ENCODE assay signal across 10 cellular contexts in the genomic region with DNA sequence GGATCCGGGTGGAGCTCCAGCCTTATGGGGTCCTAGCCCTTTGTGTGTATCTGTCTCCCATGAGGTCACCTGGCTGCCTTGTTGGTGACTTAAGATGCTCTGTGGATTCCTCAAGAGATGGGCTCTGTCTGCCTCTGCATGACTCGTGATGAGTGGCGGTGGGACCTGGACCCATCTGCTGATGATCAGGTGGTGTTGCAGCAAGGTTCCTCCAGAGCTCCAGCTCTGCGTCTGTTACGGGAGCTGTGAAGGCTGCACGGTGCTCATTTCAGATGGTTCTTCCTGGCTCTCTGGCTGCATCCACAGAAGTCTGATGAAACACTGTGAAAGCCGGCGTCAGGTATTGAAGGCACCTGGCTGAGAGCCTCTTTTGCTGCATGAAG. TPM values are rescaled to one million over a fixed set of nuclear protein-coding genes. Genes with fewer than 3 reads are reported as not detected.
DNase-seq lines count a peak whose midpoint lies in the region; ATAC-seq and TF ChIP-seq lines count a peak whose summit lies in the region.
"Had no signal": no experiment of that assay in that cellular context is flagged by ENCODE, and none has a peak within 500 bp of the region (broad histone marks: within the 10 kb centered on the region; RNA-seq: fewer than 3 reads in every experiment).

No MANE protein-coding gene starts in this region.

- H3K9me3 Mint-ChIP-seq in activated naive CD4-positive, alpha-beta T cell treated with anti-CD3 and anti-CD28 coated beads, Interleukin-2, amount 50 U/mL, for 24 hours, result no peaks in the 10 kb centered on the region

- peak overlapping the region; percentile 99 for H3K4me3 ChIP-seq in RWPE2 (ENCODE audit: severe bottlenecking)
- peak overlapping the region; percentile 71 for H3K4me3 ChIP-seq in upper lobe of right lung
- no peak overlapping the region for H3K4me3 ChIP-seq in coronary artery

- H3K36me3 ChIP-seq in RWPE2 (ENCODE audit: low read depth), result no peaks in the 10 kb centered on the region
- H3K36me3 ChIP-seq in upper lobe of right lung, result no peaks in the 10 kb centered on the region

- no peak for DNase-seq in activated naive CD4-positive, alpha-beta T cell treated with Interleukin-2 at 50 U/mL for 16 hours
- DNase-seq in RWPE2 (ENCODE audit: low spot score), result no peak
- DNase-seq in iris pigment epithelial cell (ENCODE audit: low read depth), result peak; percentile 19
- no peak for DNase-seq in upper lobe of right lung
- DNase-seq in NCI-H2196 (lab: John Stamatoyannopoulos, UW; ENCODE audit: unreplicated experiment), result no peak
- DNase-seq in activated gamma-delta T cell treated with Interleukin-2 at 50 U/mL for 16 hours, result no peak
- no peak for DNase-seq in coronary artery (ENCODE audit: low spot score)
- DNase-seq: activated CD4-positive, alpha-beta T cell treated with anti-CD3 and anti-CD28 coated beads, Interleukin-2, amount 50 U/mL, for 48 hours; stimulated activated CD4-positive, alpha-beta T cell treated with anti-CD3 and anti-CD28 coated beads, Interleukin-1b, Interleukin-23, amount 100 ng/mL, for 48 hours had no signal

- H3K27ac ChIP-seq in RWPE2 (ENCODE audit: poor library complexity, severe bottlenecking), result peak overlapping the region; percentile 46
- no peak overlapping the region for H3K27ac ChIP-seq in upper lobe of right lung
- H3K27ac ChIP-seq in coronary artery, result no peak overlapping the region

- ATAC-seq in RWPE2 (ENCODE audit: low read depth) (peak; percentile 37), upper lobe of right lung (no peak)

- TF ChIP-seq CTCF in RWPE2 (IDR thresholded peaks at IDR 0.05; ENCODE audit: poor library complexity, severe bottlenecking), result no peak
- TF ChIP-seq CTCF in upper lobe of right lung (IDR thresholded peaks at IDR 0.05), result no peak
- TF ChIP-seq CTCF in coronary artery (IDR thresholded peaks at IDR 0.05), result no peak

- H3K4me3 Mint-ChIP-seq in activated naive CD4-positive, alpha-beta T cell treated with anti-CD3 and anti-CD28 coated beads, Interleukin-2, amount 50 U/mL, for 24 hours, result peak overlapping the region; percentile 26

- H3K27me3 Mint-ChIP-seq in activated naive CD4-positive, alpha-beta T cell treated with anti-CD3 and anti-CD28 coated beads, Interleukin-2, amount 50 U/mL, for 24 hours, result peaks cover 36% of the 10 kb centered on the region

- no peaks in the 10 kb centered on the region for H3K27me3 ChIP-seq in RWPE2 (ENCODE audit: insufficient read depth, poor library complexity, severe bottlenecking)
- no peaks in the 10 kb centered on the region for H3K27me3 ChIP-seq in upper lobe of right lung

- no peaks in the 10 kb centered on the region for H3K9me3 ChIP-seq in RWPE2 (ENCODE audit: severe bottlenecking)
- no peaks in the 10 kb centered on the region for H3K9me3 ChIP-seq in upper lobe of right lung

- H3K36me3 Mint-ChIP-seq in activated naive CD4-positive, alpha-beta T cell treated with anti-CD3 and anti-CD28 coated beads, Interleukin-2, amount 50 U/mL, for 24 hours, result no peaks in the 10 kb centered on the region

- intact Hi-C loops in upper lobe of right lung (cut with DNase I), result no loop called here

- H3K27ac Mint-ChIP-seq in activated naive CD4-positive, alpha-beta T cell treated with anti-CD3 and anti-CD28 coated beads, Interleukin-2, amount 50 U/mL, for 24 hours, result no peak overlapping the region

- H3K4me1 ChIP-seq in RWPE2 (ENCODE audit: insufficient read depth, poor library complexity, severe bottlenecking) (peaks cover 20% of the 10 kb centered on the region), upper lobe of right lung (peaks cover 20% of the 10 kb centered on the region)

- peaks cover 15% of the 10 kb centered on the region for H3K4me1 Mint-ChIP-seq in activated naive CD4-positive, alpha-beta T cell treated with anti-CD3 and anti-CD28 coated beads, Interleukin-2, amount 50 U/mL, for 24 hours

RNA-seq across cellular contexts. Expression of a gene that starts 2.4 kb away (rescaled TPM):
- total RNA-seq in upper lobe of right lung, result 33.4 TPM
